Comparison of ENCODE assay signal across 23 cellular contexts in the genomic region with DNA sequence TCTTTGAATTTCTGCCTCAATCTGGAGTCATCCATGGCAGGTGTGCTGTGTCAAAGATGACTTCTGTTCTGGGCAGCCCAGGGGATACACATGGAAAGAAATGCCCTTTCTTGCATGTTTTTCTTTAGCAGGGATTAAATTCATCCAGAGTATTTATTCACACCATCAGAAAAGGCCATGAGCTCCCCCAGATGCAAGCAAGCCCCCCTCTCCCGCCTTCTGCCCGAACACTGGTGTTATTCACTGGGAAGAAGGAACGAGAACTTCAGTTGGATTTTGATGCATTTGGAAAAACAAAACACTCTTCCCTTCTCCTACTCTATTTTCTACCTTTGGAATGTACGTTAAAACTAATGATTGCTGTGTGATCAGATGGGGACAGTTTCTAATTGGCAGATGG. TPM values are rescaled to one million over a fixed set of nuclear protein-coding genes. Genes with fewer than 3 reads are reported as not detected.
DNase-seq lines count a peak whose midpoint lies in the region; ATAC-seq and TF ChIP-seq lines count a peak whose summit lies in the region.
"Had no signal": no experiment of that assay in that cellular context is flagged by ENCODE, and none has a peak within 500 bp of the region (broad histone marks: within the 10 kb centered on the region; RNA-seq: fewer than 3 reads in every experiment).

No MANE protein-coding gene starts in this region.

- H3K27ac ChIP-seq in GM23248, result 0 out of 2 replicates have a peak overlapping the region, but pooled peaks have one; percentile 92
- H3K27ac ChIP-seq: heart left ventricle, KMS-11, psoas muscle, suprapubic skin had no signal

- no peak for ATAC-seq in HG02588 (IDR thresholded peaks at IDR 0.05; ENCODE audit: unreplicated experiment)
- ATAC-seq: activated T-cell treated with anti-CD3 and anti-CD28 coated beads, Interleukin-2, amount 50 U/mL, for 4 hours; GM12878; heart left ventricle; left lobe of liver; psoas muscle; Right ventricle myocardium inferior had no signal

- WGBS in GM23248 (ENCODE audit: low coverage in 1 of 2, low lambda C conversion rate in 2 of 2, missing lambda C conversion rate in 2 of 2), 2 experiments, result 94 to 96% methylated on average over 4 of the region's 4 CpGs

- no peak overlapping the region for H3K27ac Mint-ChIP-seq in brain
- H3K27ac Mint-ChIP-seq in immature natural killer cell, result no peak overlapping the region
- H3K27ac Mint-ChIP-seq in progenitor cell of endocrine pancreas, result no peak overlapping the region
- H3K27ac Mint-ChIP-seq: CD8-positive, alpha-beta memory T cell had no signal

- H3K4me3 Mint-ChIP-seq in brain, result peak overlapping the region; percentile 45 to 82 (median 76)
- peak overlapping the region in 3 of 5 donors; percentile 19 to 75 (median 61) for H3K4me3 Mint-ChIP-seq in immature natural killer cell
- peak overlapping the region; percentile 70 for H3K4me3 Mint-ChIP-seq in progenitor cell of endocrine pancreas (ENCODE audit: low read depth)
- H3K4me3 Mint-ChIP-seq: activated T-cell treated with anti-CD3 and anti-CD28 coated beads, Interleukin-2, amount 50 U/mL, for 4 hours had no signal

- H3K4me3 ChIP-seq in GM23248, result peak overlapping the region; percentile 77
- H3K4me3 ChIP-seq: GM12878, psoas muscle had no signal

- H3K4me1 Mint-ChIP-seq in brain, result peaks cover 9% of the 10 kb centered on the region
- peaks cover 4 to 11% of the 10 kb centered on the region in 2 donors for H3K4me1 Mint-ChIP-seq in immature natural killer cell
- H3K4me1 Mint-ChIP-seq in progenitor cell of endocrine pancreas (ENCODE audit: low read depth), result peaks cover 8% of the 10 kb centered on the region
- H3K4me1 Mint-ChIP-seq: CD8-positive, alpha-beta memory T cell had no signal

- POLR2A ChIA-PET in GM10248 (lab: Yijun Ruan, JAX), result no interaction called here

- peaks cover 62% of the 10 kb centered on the region for H3K27me3 Mint-ChIP-seq in brain
- peaks cover 10 to 21% (median 14%) of the 10 kb centered on the region in 3 donors for H3K27me3 Mint-ChIP-seq in immature natural killer cell (ENCODE audit: low read depth in 3 of 3)
- peaks cover 76% of the 10 kb centered on the region for H3K27me3 Mint-ChIP-seq in progenitor cell of endocrine pancreas

- H3F3A ChIP-seq in GM23248 (ENCODE audit: insufficient read depth), result peaks cover 54% of the 10 kb centered on the region

- in situ Hi-C loops in GM23248 (cut with MboI), result no loop called here

- H3K9me2 ChIP-seq in GM23248 (ENCODE audit: insufficient read depth), result no peaks in the 10 kb centered on the region

- TF ChIP-seq CTCF in brain (conservative IDR thresholded peaks at IDR 0.05), result no peak
- no peak for TF ChIP-seq CTCF in progenitor cell of endocrine pancreas (IDR thresholded peaks at IDR 0.05; ENCODE audit: unreplicated experiment)
- TF ChIP-seq CTCF in GM10248 (IDR thresholded peaks at IDR 0.05; ENCODE audit: control extremely low read depth, extremely low read depth, low read depth, missing control alignments), result no peak

- peak overlapping the region; percentile 91 for H3K4me2 ChIP-seq in GM23248 (ENCODE audit: unreplicated experiment)
- H3K4me2 ChIP-seq: KMS-11 had no signal

- no peaks in the 10 kb centered on the region for H4K20me1 ChIP-seq in GM23248 (ENCODE audit: insufficient read depth)

- DNase-seq in GM23248 (no peak), immature natural killer cell (no peak), progenitor cell of endocrine pancreas (ENCODE audit: low spot score, unreplicated experiment) (no peak), GM10248 (ENCODE audit: extremely low spot score) (no peak), ecto neural progenitor cell (ENCODE audit: low spot score) (no peak)
- DNase-seq: activated CD4-positive, CD25-positive, alpha-beta regulatory T cell treated with anti-CD3 and anti-CD28 coated beads, Interleukin-2, amount 50 U/mL, for 72 hours; activated CD8-positive, alpha-beta memory T cell treated with anti-CD3 and anti-CD28 coated beads for 24 hours; activated naive CD4-positive, alpha-beta T cell treated with Interleukin-2 at 50 U/mL for 16 hours; activated T-cell treated with anti-CD3 and anti-CD28 coated beads, Interleukin-2, amount 50 U/mL, for 4 hours; CD8-positive, alpha-beta memory T cell; DMS79; heart left ventricle; NCI-H1694; NCI-H345; psoas muscle; SW 1271 had no signal

- peak overlapping the region; percentile 92 for H3K9ac ChIP-seq in GM23248
- H3K9ac ChIP-seq: KMS-11 had no signal

- no peak overlapping the region for H2AFZ ChIP-seq in GM23248

- H3K9me3 ChIP-seq in GM23248 (ENCODE audit: low read depth), result no peaks in the 10 kb centered on the region
- H3K9me3 ChIP-seq: heart left ventricle, psoas muscle, suprapubic skin had no signal

- H3K79me2 ChIP-seq in GM23248 (ENCODE audit: insufficient read depth), result peaks cover 32% of the 10 kb centered on the region

- CTCF ChIA-PET in GM10248 (lab: Yijun Ruan, JAX), result no interaction called here

- no peaks in the 10 kb centered on the region for H3K9me3 Mint-ChIP-seq in brain
- no peaks in the 10 kb centered on the region for H3K9me3 Mint-ChIP-seq in immature natural killer cell
- H3K9me3 Mint-ChIP-seq in progenitor cell of endocrine pancreas (ENCODE audit: low read depth), result no peaks in the 10 kb centered on the region
- H3K9me3 Mint-ChIP-seq: activated T-cell treated with anti-CD3 and anti-CD28 coated beads, Interleukin-2, amount 50 U/mL, for 4 hours had no signal

- H3K36me3 Mint-ChIP-seq in brain, result no peaks in the 10 kb centered on the region
- H3K36me3 Mint-ChIP-seq in immature natural killer cell, result peaks cover 0 to 4% (median 0%) of the 10 kb centered on the region in 3 donors
- H3K36me3 Mint-ChIP-seq in progenitor cell of endocrine pancreas (ENCODE audit: insufficient read depth), result no peaks in the 10 kb centered on the region
- H3K36me3 Mint-ChIP-seq: CD8-positive, alpha-beta memory T cell had no signal

- peaks cover 53% of the 10 kb centered on the region for H3K4me1 ChIP-seq in GM23248 (ENCODE audit: insufficient read depth)
- H3K4me1 ChIP-seq: psoas muscle had no signal

- no peaks in the 10 kb centered on the region for H3K36me3 ChIP-seq in GM23248 (ENCODE audit: low read depth)
- H3K36me3 ChIP-seq: heart left ventricle, suprapubic skin had no signal

- H3K27me3 ChIP-seq in GM23248 (replicated peaks; ENCODE audit: insufficient read depth), result no peaks in the 10 kb centered on the region

RNA-seq across cellular contexts. Expression of gene PLPP4, which starts 1.4 kb away (rescaled TPM):
- 22.5 and 30.0 TPM in 2 replicates for total RNA-seq in GM23248 (2014; rRNA removed; shearing (Covaris generic))
- polyA plus RNA-seq in GM23248 (2016; fragmentation: Nextera tagmentation; extraction: Ambion mirVana) (32.1 and 34.4 TPM in 2 replicates), brain (ENCODE audit: insufficient read depth, low read depth, low replicate concordance) (4.6 TPM), immature natural killer cell (not detected)
- not detected in 2 replicates for total RNA-seq in progenitor cell of endocrine pancreas
- total RNA-seq: activated T-cell treated with anti-CD3 and anti-CD28 coated beads, Interleukin-2, amount 50 U/mL, for 4 hours; CD8-positive, alpha-beta memory T cell; psoas muscle; Right ventricle myocardium inferior had no signal
- polyA plus RNA-seq: CD8-positive, alpha-beta memory T cell; heart left ventricle; psoas muscle had no signal
